Comparison of ENCODE assay signal across 28 cellular contexts in genomic region chr20:34165246-34165645, GRCh38. TPM values are rescaled to one million over a fixed set of nuclear protein-coding genes. Genes with fewer than 3 reads are reported as not detected.
DNase-seq lines count a peak whose midpoint lies in the region; ATAC-seq, FAIRE-seq and TF ChIP-seq lines count a peak whose summit lies in the region.
"Had no signal": no experiment of that assay in that cellular context is flagged by ENCODE, and none has a peak within 500 bp of the region (broad histone marks: within the 10 kb centered on the region; RNA-seq: fewer than 3 reads in every experiment).

No MANE protein-coding gene starts in this region.

- no peaks in the 10 kb centered on the region for H3K27me3 ChIP-seq in right lobe of liver
- 0 out of 5 replicates have a peak, but pooled peaks cover 0 to 3% of the 10 kb centered on the region in 2 experiments for H3K27me3 ChIP-seq in HepG2 (ENCODE audit: control insufficient read depth in 1 of 2, insufficient read depth in 2 of 2, low read length in 2 of 2)
- H3K27me3 ChIP-seq: adrenal gland, cardiac muscle cell, dorsolateral prefrontal cortex, ovary, suprapubic skin, vagina had no signal

- intact Hi-C loops in right lobe of liver (cut with DNase I) = no loop called here
- intact Hi-C loops in HepG2 (cut with micrococcal nuclease; ENCODE audit: unreplicated experiment) = no loop called here

- no peak overlapping the region for H3K27ac ChIP-seq in right lobe of liver
- H3K27ac ChIP-seq in HepG2 (ENCODE audit: extremely low read length, insufficient read depth, low read length) = no peak overlapping the region
- H3K27ac ChIP-seq: A549, adrenal gland, C4-2B, cardiac muscle cell, dorsolateral prefrontal cortex, ovary, suprapubic skin, vagina had no signal

- no peak for TF ChIP-seq CTCF in right lobe of liver (IDR thresholded peaks at IDR 0.05)
- no peak for TF ChIP-seq CTCF in HepG2 (CRISPR knock-in tag; IDR thresholded peaks at IDR 0.05)
- TF ChIP-seq CTCF in fibroblast of villous mesenchyme (IDR thresholded peaks at IDR 0.05; ENCODE audit: insufficient read depth, low read depth, low read length) = no peak

- H3K4me3 ChIP-seq in right lobe of liver (no peak overlapping the region), HepG2 (replicated peaks in 1 of 3; ENCODE audit: insufficient read depth in 1 of 3, low read depth in 2 of 3, low read length in 3 of 3) (no peak overlapping the region), fibroblast of villous mesenchyme (ENCODE audit: low read depth, low read length) (no peak overlapping the region)
- H3K4me3 ChIP-seq: A549, adrenal gland, cardiac muscle cell, dorsolateral prefrontal cortex, HAP-1, ovary, suprapubic skin, vagina had no signal

- no peak overlapping the region for H2AFZ ChIP-seq in HepG2 (ENCODE audit: low read length)

- H3K79me2 ChIP-seq in HepG2 (ENCODE audit: insufficient read depth, low read length) = no peaks in the 10 kb centered on the region

- H3K9ac ChIP-seq in HepG2 (ENCODE audit: insufficient read depth, low read depth, low read length) = no peak overlapping the region

- no TSS peak for BruUV-seq in HepG2 (replicated peaks; lab: Mats Ljungman, UMichigan)

- in situ Hi-C loops in HepG2 (cut with HindIII; ENCODE audit: extremely low pct_ligation_motif_present, low pct_unique_long_range_greater_than_20kb) = no loop called here

- H3K4me2 ChIP-seq in HepG2 (ENCODE audit: low read depth, low read length) = no peak overlapping the region
- H3K4me2 ChIP-seq: A549 had no signal

- H3K9me3 ChIP-seq in right lobe of liver (no peaks in the 10 kb centered on the region), HepG2 (ENCODE audit: low read length) (no peaks in the 10 kb centered on the region)
- H3K9me3 ChIP-seq: A549, adrenal gland, HAP-1, ovary, suprapubic skin, vagina had no signal

- 22% methylated on average over 2 of the region's 2 CpGs for WGBS in right lobe of liver (ENCODE audit: insufficient coverage, low coverage, low lambda C conversion rate, missing lambda C conversion rate)
- WGBS in HepG2 (ENCODE audit: low lambda C conversion rate) = 10% methylated on average over 2 of the region's 2 CpGs

- no peaks in the 10 kb centered on the region for H3K4me1 ChIP-seq in right lobe of liver
- peaks cover 1% of the 10 kb centered on the region; the same call in 1 of the 2 replicates for H3K4me1 ChIP-seq in HepG2 (ENCODE audit: insufficient read depth, low read length)
- H3K4me1 ChIP-seq: A549, adrenal gland, HAP-1, suprapubic skin, vagina had no signal

- TF ChIP-seq EP300 in HepG2 (IDR thresholded peaks at IDR 0.05; ENCODE audit: low read depth in 2 of 2, low read length in 2 of 2) = no peak
- TF ChIP-seq EP300 in HepG2 (CRISPR knock-in tag; IDR thresholded peaks at IDR 0.05; ENCODE audit: borderline replicate concordance) = no peak

- no peak for FAIRE-seq in HepG2 (lab: Jason Lieb, UNC)
- FAIRE-seq: A549, GM12892 had no signal

- H3K36me3 ChIP-seq in right lobe of liver (no peaks in the 10 kb centered on the region), HepG2 (replicated peaks in 1 of 2; ENCODE audit: control insufficient read depth in 1 of 2, insufficient read depth in 2 of 2, low read length in 2 of 2) (no peaks in the 10 kb centered on the region)
- H3K36me3 ChIP-seq: adrenal gland, cardiac muscle cell, HAP-1, ovary, suprapubic skin, vagina had no signal

- peak in 3 of 4 donors; percentile 16 to 53 (median 31) for ATAC-seq in right lobe of liver
- no peak for ATAC-seq in HepG2
- ATAC-seq in GM21367 (IDR thresholded peaks at IDR 0.05; ENCODE audit: unreplicated experiment) = no peak
- ATAC-seq: A549, sciatic nerve had no signal

- H4K20me1 ChIP-seq in HepG2 (ENCODE audit: insufficient read depth, low read length) = no peaks in the 10 kb centered on the region

- no peak for TF ChIP-seq RAD21 in HepG2 (CRISPR knock-in tag; IDR thresholded peaks at IDR 0.05)

- CTCF ChIA-PET in HepG2 (lab: Yijun Ruan, JAX; ENCODE audit: low intra/inter-chr PET ratio, low total read pairs) = no interaction called here

- POLR2A ChIA-PET in HepG2 (lab: Yijun Ruan, JAX) = no interaction called here

- no peak for TF ChIP-seq POLR2A in right lobe of liver (IDR thresholded peaks at IDR 0.05)
- no peak for TF ChIP-seq POLR2A in HepG2 (IDR thresholded peaks at IDR 0.05; ENCODE audit: insufficient read depth in 1 of 2, low read depth in 2 of 2, low read length in 2 of 2)

- no peak for DNase-seq in right lobe of liver
- no peak for DNase-seq in HepG2 (ENCODE audit: low spot score)
- peak; percentile 62 for DNase-seq in SW480 (ENCODE audit: low spot score)
- peak; percentile 69 for DNase-seq in fibroblast of villous mesenchyme (ENCODE audit: low read depth)
- DNase-seq in D341Med (ENCODE audit: low spot score) = no peak
- DNase-seq in pons (ENCODE audit: low spot score) = no peak
- no peak for DNase-seq in NCI-H748 treated with DMSO at 0.1 percent for 48 hours (lab: John Stamatoyannopoulos, UW)
- DNase-seq: activated CD4-positive, alpha-beta T cell treated with anti-CD3 and anti-CD28 coated beads, Interleukin-2, amount 50 U/mL, for 1 hour; activated CD8-positive, alpha-beta memory T cell treated with anti-CD3 and anti-CD28 coated beads, Interleukin-2, amount 50 U/mL, for 4 hours; adrenal gland; dorsolateral prefrontal cortex; kidney glomerular epithelial cell; mammary epithelial cell; naive B cell; NCI-H1105; NCI-H2081; NCI-H510A treated with DMSO at 0.1 percent for 48 hours; ovary; RPMI8226 had no signal

TF ChIP-seq in HepG2, 621 proteins besides CTCF, POLR2A, EP300 and RAD21:
- TF ChIP-seq ZBTB38 (CRISPR knock-in tag; IDR thresholded peaks at IDR 0.05) (no peak), KMT2A (CRISPR knock-in tag; IDR thresholded peaks at IDR 0.05) (no peak), NAIF1 (CRISPR knock-in tag; IDR thresholded peaks at IDR 0.05; ENCODE audit: borderline replicate concordance) (no peak), ZNF614 (CRISPR knock-in tag; IDR thresholded peaks at IDR 0.05; ENCODE audit: borderline replicate concordance) (no peak), HNF4G (IDR thresholded peaks at IDR 0.05; ENCODE audit: borderline replicate concordance, low read depth, low read length) (no peak), HNF4G (CRISPR knock-in tag; IDR thresholded peaks at IDR 0.05; ENCODE audit: borderline replicate concordance, low read depth) (no peak), ZNF33A (CRISPR knock-in tag; IDR thresholded peaks at IDR 0.05; ENCODE audit: borderline replicate concordance) (no peak), ZNF879 (CRISPR knock-in tag; IDR thresholded peaks at IDR 0.05) (no peak)
- TF ChIP-seq, protein P1, sequence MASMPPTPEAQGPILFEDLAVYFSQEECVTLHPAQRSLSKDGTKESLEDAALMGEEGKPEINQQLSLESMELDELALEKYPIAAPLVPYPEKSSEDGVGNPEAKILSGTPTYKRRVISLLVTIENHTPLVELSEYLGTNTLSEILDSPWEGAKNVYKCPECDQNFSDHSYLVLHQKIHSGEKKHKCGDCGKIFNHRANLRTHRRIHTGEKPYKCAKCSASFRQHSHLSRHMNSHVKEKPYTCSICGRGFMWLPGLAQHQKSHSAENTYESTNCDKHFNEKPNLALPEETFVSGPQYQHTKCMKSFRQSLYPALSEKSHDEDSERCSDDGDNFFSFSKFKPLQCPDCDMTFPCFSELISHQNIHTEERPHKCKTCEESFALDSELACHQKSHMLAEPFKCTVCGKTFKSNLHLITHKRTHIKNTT (CRISPR knock-in tag; IDR thresholded peaks at IDR 0.05) = no peak

RNA-seq across cellular contexts. Expression of gene EIF2S2, which starts 53.2 kb away (rescaled TPM):
- total RNA-seq in right lobe of liver = 10 to 100 TPM; 16.7 to 50.6 (median 30.8) TPM
- 213 and 316 TPM in 2 replicates for total RNA-seq in HepG2 (2016; rRNA removed; fragmentation: Illumina TruSeq; extraction: Trizol)
- total RNA-seq in HepG2 (2016; cell fraction: cytosol; rRNA removed; fragmentation: Illumina TruSeq; extraction: Trizol; ENCODE audit: low read depth) = 51.0 and 51.7 TPM in 2 replicates
- 208 and 329 TPM in 2 replicates for total RNA-seq in HepG2 (2016; cell fraction: insoluble cytoplasmic fraction; rRNA removed; fragmentation: Illumina TruSeq; extraction: Trizol)
- total RNA-seq in HepG2 (2016; cell fraction: membrane; rRNA removed; fragmentation: Illumina TruSeq; extraction: Trizol) = 97.8 and 98.8 TPM in 2 replicates
- total RNA-seq in HepG2 (2016; cell fraction: nucleus; rRNA removed; fragmentation: Illumina TruSeq; extraction: Trizol) = 76.0 and 84.1 TPM in 2 replicates
- polyA plus RNA-seq in HepG2 (2011; rRNA removed) = 102 and 126 TPM in 2 replicates
- polyA plus RNA-seq in HepG2 (2011; cell fraction: cytosol; rRNA removed) = 63.0 and 92.8 TPM in 2 replicates
- polyA plus RNA-seq in HepG2 (2011; cell fraction: nucleus; rRNA removed) = 22.9 and 30.3 TPM in 2 replicates
- polyA plus RNA-seq in HepG2 (2012) = 143 and 178 TPM in 2 replicates
- polyA plus RNA-seq in HepG2 (2016; cell fraction: cytosol; fragmentation: Illumina TruSeq; extraction: Trizol; ENCODE audit: low read depth) = 36.0 and 36.2 TPM in 2 replicates
- 299 and 317 TPM in 2 replicates for polyA plus RNA-seq in HepG2 (2016; cell fraction: insoluble cytoplasmic fraction; fragmentation: Illumina TruSeq; extraction: Trizol; ENCODE audit: low read depth)
- polyA plus RNA-seq in HepG2 (2016; cell fraction: membrane; fragmentation: Illumina TruSeq; extraction: Trizol; ENCODE audit: low read depth) = 66.5 and 67.3 TPM in 2 replicates
- 111 and 114 TPM in 2 replicates for polyA plus RNA-seq in HepG2 (2016; cell fraction: nucleus; fragmentation: Illumina TruSeq; extraction: Trizol; ENCODE audit: insufficient read depth, low read depth)
- 27.1 and 39.1 TPM in 2 replicates for polyA minus RNA-seq in HepG2 (2011; rRNA and poly(A)+ RNA removed; ENCODE audit: low replicate concordance)
- 55.0 and 56.6 TPM in 2 replicates for polyA minus RNA-seq in HepG2 (2011; cell fraction: cytosol; rRNA and poly(A)+ RNA removed)
- polyA minus RNA-seq in HepG2 (2011; cell fraction: nucleus; rRNA and poly(A)+ RNA removed) = 34.4 and 37.0 TPM in 2 replicates
- 115 and 125 TPM in 2 replicates for total RNA-seq in fibroblast of villous mesenchyme

Comparison
In these comparisons a context has a peak if more than half of its experiments do, and no peak if none do; other contexts are left out.
1. ATAC-seq: peak in right lobe of liver (3 of 4); none in HepG2 (single experiment) and GM21367 (single experiment).
2. DNase-seq: peak in SW480 (single experiment) and fibroblast of villous mesenchyme (single experiment); none in right lobe of liver (0 of 3), HepG2 (single experiment), D341Med (single experiment), pons (single experiment) and NCI-H748 treated with DMSO at 0.1 percent for 48 hours (single experiment).